1 cellular context compared by ENCODE assay signal in the genomic region with DNA sequence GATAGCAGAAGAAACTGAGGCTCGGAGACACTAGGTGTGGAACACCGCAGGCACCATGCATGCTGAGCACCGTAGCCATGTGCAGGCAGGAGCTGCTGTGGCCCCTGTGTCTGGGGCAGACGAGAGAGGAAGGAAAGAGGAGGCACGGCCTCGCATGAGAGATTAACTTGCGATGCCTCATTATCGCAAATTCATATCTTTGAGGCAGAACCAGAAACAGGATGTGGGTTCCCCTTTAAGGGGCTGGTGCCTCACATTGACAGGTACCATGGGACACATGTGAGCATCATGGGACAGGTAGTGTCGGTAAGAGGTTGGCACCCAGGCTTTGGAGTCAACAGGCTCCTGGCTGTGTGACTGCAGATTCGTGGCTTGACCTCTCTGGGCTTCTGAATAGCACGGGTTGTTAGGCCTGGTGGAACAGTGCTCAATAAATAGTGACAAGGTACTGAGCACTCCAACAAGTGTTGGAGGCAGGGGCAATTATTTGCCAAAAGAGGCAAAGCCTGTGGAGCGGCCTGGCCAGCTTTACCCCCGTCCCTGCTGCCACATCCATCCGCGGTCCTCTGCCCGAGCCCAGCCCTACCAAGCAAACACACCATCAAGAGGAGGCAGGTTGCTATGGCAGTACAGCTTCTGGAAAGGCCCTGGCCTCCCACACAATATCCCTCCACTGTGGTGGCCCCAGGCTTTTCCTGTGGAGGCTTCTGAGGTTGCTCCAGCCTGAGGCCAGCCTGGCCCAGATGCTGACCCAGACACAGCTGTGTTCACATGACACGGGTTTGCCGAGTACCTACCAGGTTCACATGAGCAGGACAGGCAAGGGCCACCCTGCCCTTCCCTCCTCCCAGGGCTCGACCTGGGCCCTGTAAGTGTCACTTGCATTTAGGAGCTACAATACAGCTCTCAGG.
TF ChIP-seq lines count a peak whose summit lies in the region.

No MANE protein-coding gene starts in this region.

TF ChIP-seq in GM12878, 131 proteins besides CTCF, POLR2A, EP300 and RAD21 (continues in another document):
- TF ChIP-seq PKNOX1 (IDR thresholded peaks at IDR 0.05), result peak; percentile 73
- TF ChIP-seq BCL11A (IDR thresholded peaks at IDR 0.05; ENCODE audit: low read depth, low read length), result peak; percentile 55; the same call in 1 of the 2 replicates
- TF ChIP-seq RAD51 (IDR thresholded peaks at IDR 0.05), result peak; percentile 61
- 0 out of 2 replicates have a peak, but pooled peaks have one; percentile 84 for TF ChIP-seq CHD4 (IDR thresholded peaks at IDR 0.05)
- no peak for TF ChIP-seq TCF7 (IDR thresholded peaks at IDR 0.05; ENCODE audit: borderline replicate concordance)
- TF ChIP-seq, protein P1, sequence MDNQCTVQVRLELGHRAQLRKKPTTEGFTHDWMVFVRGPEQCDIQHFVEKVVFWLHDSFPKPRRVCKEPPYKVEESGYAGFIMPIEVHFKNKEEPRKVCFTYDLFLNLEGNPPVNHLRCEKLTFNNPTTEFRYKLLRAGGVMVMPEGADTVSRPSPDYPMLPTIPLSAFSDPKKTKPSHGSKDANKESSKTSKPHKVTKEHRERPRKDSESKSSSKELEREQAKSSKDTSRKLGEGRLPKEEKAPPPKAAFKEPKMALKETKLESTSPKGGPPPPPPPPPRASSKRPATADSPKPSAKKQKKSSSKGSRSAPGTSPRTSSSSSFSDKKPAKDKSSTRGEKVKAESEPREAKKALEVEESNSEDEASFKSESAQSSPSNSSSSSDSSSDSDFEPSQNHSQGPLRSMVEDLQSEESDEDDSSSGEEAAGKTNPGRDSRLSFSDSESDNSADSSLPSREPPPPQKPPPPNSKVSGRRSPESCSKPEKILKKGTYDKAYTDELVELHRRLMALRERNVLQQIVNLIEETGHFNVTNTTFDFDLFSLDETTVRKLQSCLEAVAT (IDR thresholded peaks at IDR 0.05), result 0 out of 2 replicates have a peak, but pooled peaks have one; percentile 42
- peak in 1 of 2 experiments; percentile 28; a peak in 3 of 4 replicates for TF ChIP-seq IKZF2 (IDR thresholded peaks at IDR 0.05)
- TF ChIP-seq BHLHE40 (IDR thresholded peaks at IDR 0.05; ENCODE audit: borderline replicate concordance in 1 of 2, low read depth in 2 of 2, low read length in 1 of 2), result peak; percentile 56 to 72; a peak in 3 of 4 replicates
- TF ChIP-seq EZH2 (IDR thresholded peaks at IDR 0.05; ENCODE audit: borderline replicate concordance, control insufficient read depth, low read depth, low read length), result no peak
- TF ChIP-seq SMARCA5 (IDR thresholded peaks at IDR 0.05), result peak; percentile 98
- peak; percentile 58; the same call in 1 of the 2 replicates for TF ChIP-seq MXI1 (IDR thresholded peaks at IDR 0.05; ENCODE audit: low read depth, low read length)
- TF ChIP-seq, protein P2, sequence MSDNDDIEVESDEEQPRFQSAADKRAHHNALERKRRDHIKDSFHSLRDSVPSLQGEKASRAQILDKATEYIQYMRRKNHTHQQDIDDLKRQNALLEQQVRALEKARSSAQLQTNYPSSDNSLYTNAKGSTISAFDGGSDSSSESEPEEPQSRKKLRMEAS (IDR thresholded peaks at IDR 0.05; ENCODE audit: low read depth, low read length), result peak; percentile 54; the same call in 1 of the 2 replicates
- TF ChIP-seq ASH2L (IDR thresholded peaks at IDR 0.05; ENCODE audit: borderline replicate concordance, low read depth), result peak; percentile 35; the same call in 1 of the 2 replicates
- TF ChIP-seq RUNX3 (IDR thresholded peaks at IDR 0.05; ENCODE audit: low read length), result peak; percentile 88
- TF ChIP-seq MTA2 (IDR thresholded peaks at IDR 0.05; ENCODE audit: low read depth), result peak; percentile 76
- no peak for TF ChIP-seq ESRRA (IDR thresholded peaks at IDR 0.05; ENCODE audit: low read length)
- TF ChIP-seq TCF3 (IDR thresholded peaks at IDR 0.05; ENCODE audit: borderline replicate concordance, insufficient read depth, low read depth, low read length), result peak; percentile 10; the same call in 1 of the 2 replicates
- 0 out of 2 replicates have a peak, but pooled peaks have one; percentile 30 for TF ChIP-seq IKZF1 (conservative IDR thresholded peaks at IDR 0.05)
- peak; percentile 32; the same call in 1 of the 2 replicates for TF ChIP-seq SPI1 (IDR thresholded peaks at IDR 0.05; ENCODE audit: borderline replicate concordance, insufficient read depth, low read depth, low read length)
- peak; percentile 69 for TF ChIP-seq EED (IDR thresholded peaks at IDR 0.05; ENCODE audit: low read depth)
- 0 out of 2 replicates have a peak, but pooled peaks have one; percentile 39 for TF ChIP-seq CBFB (IDR thresholded peaks at IDR 0.05; ENCODE audit: low read depth)
- TF ChIP-seq, protein P3, sequence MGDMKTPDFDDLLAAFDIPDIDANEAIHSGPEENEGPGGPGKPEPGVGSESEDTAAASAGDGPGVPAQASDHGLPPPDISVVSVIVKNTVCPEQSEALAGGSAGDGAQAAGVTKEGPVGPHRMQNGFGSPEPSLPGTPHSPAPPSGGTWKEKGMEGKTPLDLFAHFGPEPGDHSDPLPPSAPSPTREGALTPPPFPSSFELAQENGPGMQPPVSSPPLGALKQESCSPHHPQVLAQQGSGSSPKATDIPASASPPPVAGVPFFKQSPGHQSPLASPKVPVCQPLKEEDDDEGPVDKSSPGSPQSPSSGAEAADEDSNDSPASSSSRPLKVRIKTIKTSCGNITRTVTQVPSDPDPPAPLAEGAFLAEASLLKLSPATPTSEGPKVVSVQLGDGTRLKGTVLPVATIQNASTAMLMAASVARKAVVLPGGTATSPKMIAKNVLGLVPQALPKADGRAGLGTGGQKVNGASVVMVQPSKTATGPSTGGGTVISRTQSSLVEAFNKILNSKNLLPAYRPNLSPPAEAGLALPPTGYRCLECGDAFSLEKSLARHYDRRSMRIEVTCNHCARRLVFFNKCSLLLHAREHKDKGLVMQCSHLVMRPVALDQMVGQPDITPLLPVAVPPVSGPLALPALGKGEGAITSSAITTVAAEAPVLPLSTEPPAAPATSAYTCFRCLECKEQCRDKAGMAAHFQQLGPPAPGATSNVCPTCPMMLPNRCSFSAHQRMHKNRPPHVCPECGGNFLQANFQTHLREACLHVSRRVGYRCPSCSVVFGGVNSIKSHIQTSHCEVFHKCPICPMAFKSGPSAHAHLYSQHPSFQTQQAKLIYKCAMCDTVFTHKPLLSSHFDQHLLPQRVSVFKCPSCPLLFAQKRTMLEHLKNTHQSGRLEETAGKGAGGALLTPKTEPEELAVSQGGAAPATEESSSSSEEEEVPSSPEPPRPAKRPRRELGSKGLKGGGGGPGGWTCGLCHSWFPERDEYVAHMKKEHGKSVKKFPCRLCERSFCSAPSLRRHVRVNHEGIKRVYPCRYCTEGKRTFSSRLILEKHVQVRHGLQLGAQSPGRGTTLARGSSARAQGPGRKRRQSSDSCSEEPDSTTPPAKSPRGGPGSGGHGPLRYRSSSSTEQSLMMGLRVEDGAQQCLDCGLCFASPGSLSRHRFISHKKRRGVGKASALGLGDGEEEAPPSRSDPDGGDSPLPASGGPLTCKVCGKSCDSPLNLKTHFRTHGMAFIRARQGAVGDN (IDR thresholded peaks at IDR 0.05), result peak; percentile 64; the same call in 1 of the 2 replicates
- TF ChIP-seq SP1 (IDR thresholded peaks at IDR 0.05; ENCODE audit: low read depth, low read length), result peak; percentile 37
- TF ChIP-seq RBBP5 (conservative IDR thresholded peaks at IDR 0.05), result 0 out of 2 replicates have a peak, but pooled peaks have one; percentile 11
- TF ChIP-seq, protein P4, sequence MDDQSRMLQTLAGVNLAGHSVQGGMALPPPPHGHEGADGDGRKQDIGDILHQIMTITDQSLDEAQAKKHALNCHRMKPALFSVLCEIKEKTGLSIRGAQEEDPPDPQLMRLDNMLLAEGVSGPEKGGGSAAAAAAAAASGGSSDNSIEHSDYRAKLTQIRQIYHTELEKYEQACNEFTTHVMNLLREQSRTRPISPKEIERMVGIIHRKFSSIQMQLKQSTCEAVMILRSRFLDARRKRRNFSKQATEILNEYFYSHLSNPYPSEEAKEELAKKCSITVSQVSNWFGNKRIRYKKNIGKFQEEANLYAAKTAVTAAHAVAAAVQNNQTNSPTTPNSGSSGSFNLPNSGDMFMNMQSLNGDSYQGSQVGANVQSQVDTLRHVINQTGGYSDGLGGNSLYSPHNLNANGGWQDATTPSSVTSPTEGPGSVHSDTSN (IDR thresholded peaks at IDR 0.05; ENCODE audit: insufficient replicate concordance, low read depth, low read length), result no peak
- TF ChIP-seq NFXL1 (IDR thresholded peaks at IDR 0.05; ENCODE audit: borderline replicate concordance), result peak; percentile 85; the same call in 1 of the 2 replicates
- TF ChIP-seq ATF7 (IDR thresholded peaks at IDR 0.05; ENCODE audit: low read depth), result peak; percentile 44
- no peak for TF ChIP-seq SREBF2 (IDR thresholded peaks at IDR 0.05; ENCODE audit: low read length)
- TF ChIP-seq JUND (IDR thresholded peaks at IDR 0.05; ENCODE audit: low read depth, low read length), result no peak
- TF ChIP-seq, protein P5, sequence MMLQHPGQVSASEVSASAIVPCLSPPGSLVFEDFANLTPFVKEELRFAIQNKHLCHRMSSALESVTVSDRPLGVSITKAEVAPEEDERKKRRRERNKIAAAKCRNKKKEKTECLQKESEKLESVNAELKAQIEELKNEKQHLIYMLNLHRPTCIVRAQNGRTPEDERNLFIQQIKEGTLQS (IDR thresholded peaks at IDR 0.05; ENCODE audit: borderline replicate concordance, extremely low read depth, low read depth, low read length), result no peak
- no peak for TF ChIP-seq NR2C1 (IDR thresholded peaks at IDR 0.05)
- TF ChIP-seq TCF12 (IDR thresholded peaks at IDR 0.05; ENCODE audit: low read depth, low read length), result 0 out of 2 replicates have a peak, but pooled peaks have one; percentile 50
- TF ChIP-seq, protein P6, sequence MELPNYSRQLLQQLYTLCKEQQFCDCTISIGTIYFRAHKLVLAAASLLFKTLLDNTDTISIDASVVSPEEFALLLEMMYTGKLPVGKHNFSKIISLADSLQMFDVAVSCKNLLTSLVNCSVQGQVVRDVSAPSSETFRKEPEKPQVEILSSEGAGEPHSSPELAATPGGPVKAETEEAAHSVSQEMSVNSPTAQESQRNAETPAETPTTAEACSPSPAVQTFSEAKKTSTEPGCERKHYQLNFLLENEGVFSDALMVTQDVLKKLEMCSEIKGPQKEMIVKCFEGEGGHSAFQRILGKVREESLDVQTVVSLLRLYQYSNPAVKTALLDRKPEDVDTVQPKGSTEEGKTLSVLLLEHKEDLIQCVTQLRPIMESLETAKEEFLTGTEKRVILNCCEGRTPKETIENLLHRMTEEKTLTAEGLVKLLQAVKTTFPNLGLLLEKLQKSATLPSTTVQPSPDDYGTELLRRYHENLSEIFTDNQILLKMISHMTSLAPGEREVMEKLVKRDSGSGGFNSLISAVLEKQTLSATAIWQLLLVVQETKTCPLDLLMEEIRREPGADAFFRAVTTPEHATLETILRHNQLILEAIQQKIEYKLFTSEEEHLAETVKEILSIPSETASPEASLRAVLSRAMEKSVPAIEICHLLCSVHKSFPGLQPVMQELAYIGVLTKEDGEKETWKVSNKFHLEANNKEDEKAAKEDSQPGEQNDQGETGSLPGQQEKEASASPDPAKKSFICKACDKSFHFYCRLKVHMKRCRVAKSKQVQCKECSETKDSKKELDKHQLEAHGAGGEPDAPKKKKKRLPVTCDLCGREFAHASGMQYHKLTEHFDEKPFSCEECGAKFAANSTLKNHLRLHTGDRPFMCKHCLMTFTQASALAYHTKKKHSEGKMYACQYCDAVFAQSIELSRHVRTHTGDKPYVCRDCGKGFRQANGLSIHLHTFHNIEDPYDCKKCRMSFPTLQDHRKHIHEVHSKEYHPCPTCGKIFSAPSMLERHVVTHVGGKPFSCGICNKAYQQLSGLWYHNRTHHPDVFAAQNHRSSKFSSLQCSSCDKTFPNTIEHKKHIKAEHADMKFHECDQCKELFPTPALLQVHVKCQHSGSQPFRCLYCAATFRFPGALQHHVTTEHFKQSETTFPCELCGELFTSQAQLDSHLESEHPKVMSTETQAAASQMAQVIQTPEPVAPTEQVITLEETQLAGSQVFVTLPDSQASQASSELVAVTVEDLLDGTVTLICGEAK (IDR thresholded peaks at IDR 0.05; ENCODE audit: borderline replicate concordance), result 0 out of 2 replicates have a peak, but pooled peaks have one; percentile 22
- 0 out of 3 replicates have a peak, but pooled peaks of 1 of the 2 experiments have one; percentile 3 for TF ChIP-seq EGR1 (IDR thresholded peaks at IDR 0.05; ENCODE audit: borderline replicate concordance in 1 of 2, low read depth in 2 of 2, low read length in 2 of 2)
- TF ChIP-seq ZNF217 (IDR thresholded peaks at IDR 0.05), result peak; percentile 77; the same call in 1 of the 2 replicates
- peak; percentile 61; the same call in 1 of the 2 replicates for TF ChIP-seq PAX5 (IDR thresholded peaks at IDR 0.05; ENCODE audit: borderline replicate concordance, low read depth, low read length)
- TF ChIP-seq, protein P7, sequence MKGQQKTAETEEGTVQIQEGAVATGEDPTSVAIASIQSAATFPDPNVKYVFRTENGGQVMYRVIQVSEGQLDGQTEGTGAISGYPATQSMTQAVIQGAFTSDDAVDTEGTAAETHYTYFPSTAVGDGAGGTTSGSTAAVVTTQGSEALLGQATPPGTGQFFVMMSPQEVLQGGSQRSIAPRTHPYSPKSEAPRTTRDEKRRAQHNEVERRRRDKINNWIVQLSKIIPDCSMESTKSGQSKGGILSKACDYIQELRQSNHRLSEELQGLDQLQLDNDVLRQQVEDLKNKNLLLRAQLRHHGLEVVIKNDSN (IDR thresholded peaks at IDR 0.05; ENCODE audit: borderline replicate concordance, extremely low read length, insufficient read depth, low read depth, low read length), result no peak
- peak; percentile 39 for TF ChIP-seq MEF2B (IDR thresholded peaks at IDR 0.05; ENCODE audit: partially characterized antibody, poor library complexity, severe bottlenecking)
- TF ChIP-seq NFIC (IDR thresholded peaks at IDR 0.05; ENCODE audit: low read depth, low read length), result 0 out of 2 replicates have a peak, but pooled peaks have one; percentile 15
- TF ChIP-seq PAX8 (IDR thresholded peaks at IDR 0.05), result no peak
- TF ChIP-seq SKIL (IDR thresholded peaks at IDR 0.05; ENCODE audit: low read depth, poor library complexity, severe bottlenecking), result no peak
